In the genomic region with DNA sequence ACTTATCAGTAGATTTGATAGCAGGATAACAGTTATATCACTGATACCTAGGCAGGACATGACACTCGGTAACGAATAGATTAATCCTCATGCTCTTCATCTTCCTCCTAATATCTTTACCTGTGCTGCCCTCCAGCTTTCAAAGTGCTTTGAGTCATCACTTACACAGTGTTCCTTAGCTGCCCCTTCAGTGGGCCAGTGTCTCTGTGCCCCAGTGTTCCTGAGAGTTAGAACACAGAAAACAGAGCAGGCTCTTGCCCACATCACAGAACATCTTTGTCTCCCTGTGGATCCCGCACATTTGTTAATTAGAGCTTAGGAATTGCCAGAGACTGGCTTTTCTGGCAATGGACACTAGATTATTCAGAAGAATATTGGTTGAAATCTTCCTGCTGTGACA, we compare ENCODE assay signal across 5 cellular contexts.
DNase-seq lines count a peak whose midpoint lies in the region.

No MANE protein-coding gene starts in this region.

- peak; percentile 18 for DNase-seq in Ammon's horn (ENCODE audit: low spot score)
- peak; percentile 31 for DNase-seq in globus pallidus (ENCODE audit: low spot score)
- DNase-seq in medulla oblongata (ENCODE audit: extremely low spot score), result peak; percentile 41
- DNase-seq in pons (ENCODE audit: low spot score), result peak; percentile 62
- peak; percentile 6 for DNase-seq in superior temporal gyrus (ENCODE audit: extremely low spot score)

Comparison
In these comparisons a context has a peak if more than half of its experiments do, and no peak if none do; other contexts are left out.
1. Peak in every context shown above with its lines: DNase-seq.
2. DNase-seq: peak in every context shown above with its lines; median percentile 62 in pons; 41 in medulla oblongata; 31 in globus pallidus; 18 in Ammon's horn; 6 in superior temporal gyrus.